ENCODE assay signal across 10 cellular contexts in the genomic region with DNA sequence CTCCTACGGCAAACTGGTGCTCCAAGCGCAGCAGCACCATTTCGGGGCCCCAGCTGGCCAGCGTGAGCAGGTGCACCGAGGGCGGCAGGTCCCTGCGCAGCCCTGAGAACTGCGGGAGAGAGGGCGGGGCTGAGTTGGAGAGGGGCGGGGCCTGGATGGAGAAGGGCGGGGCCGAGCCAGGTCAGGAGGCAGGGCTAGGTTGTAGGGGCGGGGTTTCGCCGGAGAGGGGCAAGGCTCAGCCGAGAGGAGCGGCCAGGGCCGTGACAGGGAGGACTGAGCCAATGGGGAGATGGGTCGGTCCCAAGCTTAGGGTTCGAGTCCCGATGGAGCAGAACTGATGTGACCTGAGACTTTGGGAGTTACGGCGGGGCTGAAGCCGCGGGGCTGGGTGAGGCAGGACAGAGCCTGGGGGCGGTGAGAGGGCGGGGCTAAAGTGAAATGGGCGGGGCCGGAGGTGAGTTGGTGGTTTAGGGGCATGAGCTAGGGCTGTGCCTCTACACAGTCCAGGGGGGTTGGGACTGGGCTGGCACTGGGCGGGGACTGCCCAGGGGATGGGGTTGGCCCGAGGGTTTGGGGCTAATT. TPM values are rescaled to one million over a fixed set of nuclear protein-coding genes. Genes with fewer than 3 reads are reported as not detected.
A peak's percentile ranks its signal among the peaks of the same experiment; 100 is the strongest.
DNase-seq lines count a peak whose midpoint lies in the region; ATAC-seq and TF ChIP-seq lines count a peak whose summit lies in the region.
"Had no signal": no experiment of that assay in that cellular context is flagged by ENCODE, and none has a peak within 500 bp of the region (broad histone marks: within the 10 kb centered on the region; RNA-seq: fewer than 3 reads in every experiment).

No MANE protein-coding gene starts in this region.

- no peaks in the 10 kb centered on the region for H4K20me1 ChIP-seq in GM23248 (ENCODE audit: insufficient read depth)

- no peak overlapping the region for H3K4me3 Mint-ChIP-seq in mesothelial cell of epicardium
- H3K4me3 Mint-ChIP-seq: stimulated activated naive CD8-positive, alpha-beta T cell treated with anti-CD3 and anti-CD28 coated beads, Interleukin-15, Interleukin-2, amounts not matched to agents 100 ng/mL and 50 ng/mL, for 24 hours had no signal

- no peaks in the 10 kb centered on the region for H3K9me3 ChIP-seq in GM23248 (ENCODE audit: low read depth)
- H3K9me3 ChIP-seq in psoas muscle: no peaks in the 10 kb centered on the region

- intact Hi-C loops in psoas muscle (cut with DNase I): no loop called here

- no peak overlapping the region for H2AFZ ChIP-seq in GM23248

- no peaks in the 10 kb centered on the region for H3K4me1 Mint-ChIP-seq in mesothelial cell of epicardium

- H3K4me2 ChIP-seq in GM23248 (ENCODE audit: unreplicated experiment): no peak overlapping the region
- H3K4me2 ChIP-seq: KMS-11 had no signal

- H3K36me3 Mint-ChIP-seq in mesothelial cell of epicardium: peaks cover 15% of the 10 kb centered on the region

- TF ChIP-seq CTCF in RWPE1 (conservative IDR thresholded peaks at IDR 0.05; ENCODE audit: low read depth) (no peak), fibroblast of villous mesenchyme (IDR thresholded peaks at IDR 0.05; ENCODE audit: insufficient read depth, low read depth, low read length) (no peak), psoas muscle (IDR thresholded peaks at IDR 0.05) (no peak), mesothelial cell of epicardium (IDR thresholded peaks at IDR 0.05; ENCODE audit: unreplicated experiment) (no peak)

- no peaks in the 10 kb centered on the region for H3F3A ChIP-seq in GM23248 (ENCODE audit: insufficient read depth)

- H3K9me3 Mint-ChIP-seq in mesothelial cell of epicardium: no peaks in the 10 kb centered on the region
- H3K9me3 Mint-ChIP-seq: stimulated activated naive CD8-positive, alpha-beta T cell treated with anti-CD3 and anti-CD28 coated beads, Interleukin-15, Interleukin-2, amounts not matched to agents 100 ng/mL and 50 ng/mL, for 24 hours had no signal

- peak; percentile 90 to 96 (median 94) for ATAC-seq in psoas muscle
- no peak for ATAC-seq in GM21825 (IDR thresholded peaks at IDR 0.05; ENCODE audit: unreplicated experiment)
- ATAC-seq in GM18867 (IDR thresholded peaks at IDR 0.05; ENCODE audit: unreplicated experiment): no peak

- H3K27me3 ChIP-seq in GM23248 (replicated peaks; ENCODE audit: insufficient read depth) (no peaks in the 10 kb centered on the region), psoas muscle (ENCODE audit: insufficient read depth in 3 of 3, low read length in 2 of 3) (no peaks in the 10 kb centered on the region)

- no peaks in the 10 kb centered on the region for H3K9me2 ChIP-seq in GM23248 (ENCODE audit: insufficient read depth)

- POLR2A ChIA-PET in RWPE1 (lab: Yijun Ruan, JAX; ENCODE audit: low non-redundant PET): no interaction called here

- 19 to 22% methylated on average over 23 to 30 of the region's 31 CpGs for WGBS in GM23248 (ENCODE audit: low coverage in 1 of 2, low lambda C conversion rate in 2 of 2, missing lambda C conversion rate in 2 of 2), 2 experiments
- 8 to 12% (median 11%) methylated on average over 23 to 31 of the region's 31 CpGs for WGBS in psoas muscle, 3 donors

- no peak overlapping the region for H3K9ac ChIP-seq in GM23248
- H3K9ac ChIP-seq: KMS-11 had no signal

- no peak overlapping the region for H3K27ac ChIP-seq in GM23248
- no peak overlapping the region for H3K27ac ChIP-seq in RWPE1
- no peak overlapping the region for H3K27ac ChIP-seq in psoas muscle
- H3K27ac ChIP-seq: KMS-11 had no signal

- H3K79me2 ChIP-seq in GM23248 (ENCODE audit: insufficient read depth): no peaks in the 10 kb centered on the region

- CTCF ChIA-PET in RWPE1 (lab: Yijun Ruan, JAX): interaction anchor here (0.7 kb wide), 3 partner anchors 15 to 281 kb away, joined by 3 to 6 read pairs (median 5); no protein-coding TSS in a partner anchor

- H3K36me3 ChIP-seq in GM23248 (ENCODE audit: low read depth) (no peaks in the 10 kb centered on the region), psoas muscle (ENCODE audit: insufficient read depth in 1 of 2, low read depth in 1 of 2) (peaks cover 0 to 14% of the 10 kb centered on the region in 2 donors)

- H3K4me3 ChIP-seq in GM23248 (no peak overlapping the region), fibroblast of villous mesenchyme (ENCODE audit: low read depth, low read length) (peak overlapping the region; percentile 30), psoas muscle (peak overlapping the region; percentile 56)

- H3K27ac Mint-ChIP-seq in mesothelial cell of epicardium: no peak overlapping the region
- H3K27ac Mint-ChIP-seq: stimulated activated naive CD8-positive, alpha-beta T cell treated with anti-CD3 and anti-CD28 coated beads, Interleukin-15, Interleukin-2, amounts not matched to agents 100 ng/mL and 50 ng/mL, for 24 hours had no signal

- DNase-seq in GM23248 (peak; percentile 74), RWPE1 (ENCODE audit: low spot score) (peak; percentile 74), fibroblast of villous mesenchyme (ENCODE audit: low read depth) (peak; percentile 16), psoas muscle (peak; percentile 71 to 88), NCI-H446 treated with DMSO at 0.1 percent for 48 hours (lab: John Stamatoyannopoulos, UW) (no peak), mesothelial cell of epicardium (ENCODE audit: low spot score in 2 of 2, unreplicated experiment in 2 of 2) (no peak)

- no peaks in the 10 kb centered on the region for H3K27me3 Mint-ChIP-seq in mesothelial cell of epicardium (ENCODE audit: low read depth)
- H3K27me3 Mint-ChIP-seq: stimulated activated naive CD8-positive, alpha-beta T cell treated with anti-CD3 and anti-CD28 coated beads, Interleukin-15, Interleukin-2, amounts not matched to agents 100 ng/mL and 50 ng/mL, for 24 hours had no signal

- H3K4me1 ChIP-seq in GM23248 (ENCODE audit: insufficient read depth) (no peaks in the 10 kb centered on the region), psoas muscle (peaks cover 10% of the 10 kb centered on the region)

- in situ Hi-C loops in GM23248 (cut with MboI): no loop called here

RNA-seq across cellular contexts. Expression of a gene that starts 19.0 kb away (rescaled TPM):
- 56.5 and 81.7 TPM in 2 replicates for total RNA-seq in GM23248 (2014; rRNA removed; shearing (Covaris generic))
- polyA plus RNA-seq in GM23248 (2016; fragmentation: Nextera tagmentation; extraction: Ambion mirVana): 37.1 and 40.6 TPM in 2 replicates
- total RNA-seq in fibroblast of villous mesenchyme: 22.9 and 25.8 TPM in 2 replicates
- 10 to 100 TPM; 14.6 to 20.5 (median 16.2) TPM for total RNA-seq in psoas muscle
- 10 to 100 TPM in 2 of 3 donors, 1 to 10 TPM in 1; 9.6 to 17.8 (median 14.1) TPM for polyA plus RNA-seq in psoas muscle
- total RNA-seq in mesothelial cell of epicardium: 105 to 109 TPM (median 107 TPM) in 3 replicates

RNA-seq across cellular contexts. Expression of a gene that starts 19.0 kb away (rescaled TPM):
- total RNA-seq in GM23248 (2014; rRNA removed; shearing (Covaris generic)): 8.2 and 9.4 TPM in 2 replicates
- 12.7 and 13.1 TPM in 2 replicates for polyA plus RNA-seq in GM23248 (2016; fragmentation: Nextera tagmentation; extraction: Ambion mirVana)
- 6.8 and 7.3 TPM in 2 replicates for total RNA-seq in fibroblast of villous mesenchyme
- 1 to 10 TPM; 1.8 to 5.8 (median 3.7) TPM for total RNA-seq in psoas muscle
- 1 to 10 TPM; 3.8 to 9.1 (median 5.8) TPM for polyA plus RNA-seq in psoas muscle
- 12.5 to 14.6 TPM (median 13.6 TPM) in 3 replicates for total RNA-seq in mesothelial cell of epicardium

RNA-seq across cellular contexts. Expression of a gene that starts 34.1 kb away (rescaled TPM):
- 68.4 and 104 TPM in 2 replicates for total RNA-seq in GM23248 (2014; rRNA removed; shearing (Covaris generic))
- polyA plus RNA-seq in GM23248 (2016; fragmentation: Nextera tagmentation; extraction: Ambion mirVana): 50.9 and 56.0 TPM in 2 replicates
- 45.7 and 50.1 TPM in 2 replicates for total RNA-seq in fibroblast of villous mesenchyme
- total RNA-seq in psoas muscle: 10 to 100 TPM; 75.6 to 86.7 (median 82.9) TPM
- 10 to 100 TPM; 70.0 to 84.2 (median 83.8) TPM for polyA plus RNA-seq in psoas muscle
- 91.3 to 101 TPM (median 97.0 TPM) in 3 replicates for total RNA-seq in mesothelial cell of epicardium

RNA-seq across cellular contexts. Expression of a gene that starts 36.9 kb away (rescaled TPM):
- 11.6 and 11.9 TPM in 2 replicates for total RNA-seq in GM23248 (2014; rRNA removed; shearing (Covaris generic))
- 12.6 and 14.5 TPM in 2 replicates for polyA plus RNA-seq in GM23248 (2016; fragmentation: Nextera tagmentation; extraction: Ambion mirVana)
- total RNA-seq in fibroblast of villous mesenchyme: 17.4 and 20.3 TPM in 2 replicates
- total RNA-seq in psoas muscle: 10 to 100 TPM in 2 of 4 donors, 1 to 10 TPM in 2; 8.7 to 18.9 (median 10.9) TPM
- polyA plus RNA-seq in psoas muscle: 1 to 10 TPM; 4.1 to 8.8 (median 4.3) TPM
- total RNA-seq in mesothelial cell of epicardium: 27.0 to 31.2 TPM (median 29.7 TPM) in 3 replicates

RNA-seq across cellular contexts. Expression of a gene that starts 37.0 kb away (rescaled TPM):
- total RNA-seq in GM23248 (2014; rRNA removed; shearing (Covaris generic)): 4.0 and 11.8 TPM in 2 replicates
- polyA plus RNA-seq in GM23248 (2016; fragmentation: Nextera tagmentation; extraction: Ambion mirVana) (2.6 and 2.7 TPM in 2 replicates), psoas muscle (1 to 10 TPM in 1 of 3 donors, under 1 TPM in 2; 0.17 to 1.8 (median 0.27) TPM)
- total RNA-seq in fibroblast of villous mesenchyme (5.2 and 7.8 TPM in 2 replicates), psoas muscle (1 to 10 TPM; 1.6 to 4.9 (median 2.9) TPM), mesothelial cell of epicardium (12.4 to 13.9 TPM (median 13.6 TPM) in 3 replicates)

Comparison
In these comparisons a context has a peak if more than half of its experiments do, and no peak if none do; other contexts are left out.
1. DNase-seq: peak in GM23248 (single experiment), RWPE1 (single experiment), fibroblast of villous mesenchyme (single experiment) and psoas muscle (2 of 2); none in NCI-H446 treated with DMSO at 0.1 percent for 48 hours (single experiment) and mesothelial cell of epicardium (0 of 2).
2. ATAC-seq: peak in psoas muscle (4 of 4); none in GM21825 (single experiment) and GM18867 (single experiment).